8 cellular contexts compared by ENCODE assay signal in the genomic region with DNA sequence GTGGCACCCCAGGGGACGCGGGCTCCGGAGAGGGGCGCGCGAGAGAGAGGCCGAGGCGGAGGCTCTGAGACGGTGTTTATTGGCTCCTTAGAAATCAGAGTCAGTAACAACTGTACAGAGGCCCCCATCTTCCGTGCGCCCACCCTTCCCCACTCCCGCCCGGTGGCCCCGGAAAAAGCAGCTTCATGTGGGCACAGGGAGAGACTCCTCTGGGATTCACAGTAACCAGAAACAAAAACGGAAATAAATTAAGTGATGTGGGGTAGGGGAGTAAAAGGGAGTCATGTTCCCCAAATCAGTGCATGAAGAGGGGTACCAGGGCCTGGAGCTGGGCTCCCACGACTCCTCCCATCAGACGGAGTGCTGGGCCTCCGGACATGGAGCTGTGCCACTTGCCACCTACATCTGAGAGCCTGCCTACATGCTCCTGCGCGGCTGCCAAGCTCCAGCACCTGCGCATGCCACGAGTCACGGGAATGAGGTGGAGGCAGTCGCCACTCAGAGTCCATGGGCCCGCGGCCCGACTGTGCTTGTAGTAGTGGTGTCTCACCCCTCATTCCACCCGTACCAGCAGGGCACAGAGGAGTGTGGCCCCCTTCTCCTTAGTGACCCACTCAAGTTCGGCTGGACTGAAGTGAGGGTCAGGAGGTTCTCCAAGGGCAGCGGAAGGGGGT. TPM values are rescaled to one million over a fixed set of nuclear protein-coding genes. Genes with fewer than 3 reads are reported as not detected.
DNase-seq lines count a peak whose midpoint lies in the region; ATAC-seq and TF ChIP-seq lines count a peak whose summit lies in the region.

No MANE protein-coding gene starts in this region.

- WGBS in adrenal gland, 4 donors = 12 to 37% (median 25%) methylated on average over 17 to 30 of the region's 30 CpGs

- ATAC-seq in activated CD8-positive, alpha-beta memory T cell treated with anti-CD3 and anti-CD28 coated beads, Interleukin-2, amount 10 ng/mL, durations not matched to agents 7 days and 5 days = no peak
- ATAC-seq in thoracic aorta (ENCODE audit: insufficient number of reproducible peaks, low FRiP score, low read depth) = no peak
- no peak for ATAC-seq in GM21381 (IDR thresholded peaks at IDR 0.05; ENCODE audit: unreplicated experiment)
- ATAC-seq in HG03045 (IDR thresholded peaks at IDR 0.05; ENCODE audit: unreplicated experiment) = no peak
- ATAC-seq in GM21723 (IDR thresholded peaks at IDR 0.05; ENCODE audit: unreplicated experiment) = no peak

- no peak for DNase-seq in activated CD8-positive, alpha-beta memory T cell treated with anti-CD3 and anti-CD28 coated beads, Interleukin-2, amount 10 ng/mL, durations not matched to agents 7 days and 5 days
- no peak for DNase-seq in activated CD8-positive, alpha-beta memory T cell treated with anti-CD3 and anti-CD28 coated beads, Interleukin-2, amount 50 U/mL, for 4 hours
- DNase-seq in adrenal gland = peak in 2 of 7 donors; percentile 58 to 76
- DNase-seq in kidney epithelial cell (ENCODE audit: low read depth) = no peak
- DNase-seq in thoracic aorta (ENCODE audit: low spot score) = no peak

- H3K4me1 Mint-ChIP-seq in activated CD8-positive, alpha-beta memory T cell treated with anti-CD3 and anti-CD28 coated beads, Interleukin-2, amount 10 ng/mL, durations not matched to agents 7 days and 5 days = peaks cover 45% of the 10 kb centered on the region

- intact Hi-C loops in adrenal gland (cut with DNase I) = no loop called here

- H3K27ac ChIP-seq in adrenal gland = peak overlapping the region; percentile 43 to 100 (median 93)
- peak overlapping the region; percentile 90 to 98 for H3K27ac ChIP-seq in thoracic aorta

- H3K27ac Mint-ChIP-seq in activated CD8-positive, alpha-beta memory T cell treated with anti-CD3 and anti-CD28 coated beads, Interleukin-2, amount 10 ng/mL, durations not matched to agents 7 days and 5 days = peak overlapping the region; percentile 87

- peaks cover 29% of the 10 kb centered on the region for H3K36me3 Mint-ChIP-seq in activated CD8-positive, alpha-beta memory T cell treated with anti-CD3 and anti-CD28 coated beads, Interleukin-2, amount 10 ng/mL, durations not matched to agents 7 days and 5 days

- no peaks in the 10 kb centered on the region for H3K9me3 Mint-ChIP-seq in activated CD8-positive, alpha-beta memory T cell treated with anti-CD3 and anti-CD28 coated beads, Interleukin-2, amount 10 ng/mL, durations not matched to agents 7 days and 5 days (ENCODE audit: low read depth)

- H3K27me3 Mint-ChIP-seq in activated CD8-positive, alpha-beta memory T cell treated with anti-CD3 and anti-CD28 coated beads, Interleukin-2, amount 10 ng/mL, durations not matched to agents 7 days and 5 days = no peaks in the 10 kb centered on the region

- peak overlapping the region in 3 of 4 donors; percentile 43 to 99 (median 77) for H3K4me3 ChIP-seq in adrenal gland
- peak overlapping the region; percentile 69 for H3K4me3 ChIP-seq in kidney epithelial cell (ENCODE audit: low read depth, low read length)
- H3K4me3 ChIP-seq in thoracic aorta = peak overlapping the region; percentile 99

- no peaks in the 10 kb centered on the region for H3K9me3 ChIP-seq in adrenal gland (replicated peaks in 1 of 3)
- H3K9me3 ChIP-seq in thoracic aorta = no peaks in the 10 kb centered on the region

- H3K36me3 ChIP-seq in adrenal gland (replicated peaks in 1 of 2) (peaks cover 0 to 64% of the 10 kb centered on the region in 2 donors), kidney epithelial cell (ENCODE audit: control insufficient read depth, insufficient read depth, low read length) (peaks cover 6% of the 10 kb centered on the region), thoracic aorta (peaks cover 61% of the 10 kb centered on the region)

- TF ChIP-seq CTCF in adrenal gland (IDR thresholded peaks at IDR 0.05) (no peak), kidney epithelial cell (IDR thresholded peaks at IDR 0.05; ENCODE audit: insufficient read depth, low read length, poor library complexity, severe bottlenecking) (no peak), thoracic aorta (IDR thresholded peaks at IDR 0.05) (no peak)

- TF ChIP-seq POLR2A in adrenal gland (IDR thresholded peaks at IDR 0.05) = no peak

- H3K27me3 ChIP-seq in adrenal gland (no peaks in the 10 kb centered on the region), kidney epithelial cell (ENCODE audit: control insufficient read depth, insufficient read depth, low read length) (no peaks in the 10 kb centered on the region), thoracic aorta (replicated peaks; ENCODE audit: insufficient read depth) (no peaks in the 10 kb centered on the region)

- CTCF ChIA-PET in activated CD8-positive, alpha-beta memory T cell treated with anti-CD3 and anti-CD28 coated beads, Interleukin-2, amount 10 ng/mL, durations not matched to agents 7 days and 5 days (lab: Charles Lee) = interaction anchor here (1.1 to 3.4 kb wide), 8 partner anchors 9 to 34 kb away, joined by 3 to 14 read pairs (median 4); partner anchors contain the start of genes ACAP1 and NEURL4

- H3K4me1 ChIP-seq in adrenal gland (replicated peaks in 1 of 2) = peaks cover 22 to 46% of the 10 kb centered on the region in 2 donors
- H3K4me1 ChIP-seq in thoracic aorta (ENCODE audit: control insufficient read depth in 1 of 2, low read depth in 2 of 2) = peaks cover 20 to 34% of the 10 kb centered on the region in 2 donors

- H3K4me3 Mint-ChIP-seq in activated CD8-positive, alpha-beta memory T cell treated with anti-CD3 and anti-CD28 coated beads, Interleukin-2, amount 10 ng/mL, durations not matched to agents 7 days and 5 days = peak overlapping the region; percentile 80

RNA-seq across cellular contexts. Expression of gene GPS2, which starts 0.5 kb away (rescaled TPM):
- 10 to 100 TPM; 83.7 to 85.1 TPM for total RNA-seq in activated CD8-positive, alpha-beta memory T cell treated with anti-CD3 and anti-CD28 coated beads, Interleukin-2, amount 10 ng/mL, durations not matched to agents 7 days and 5 days
- 100 to 1,000 TPM in 4 of 8 donors, 10 to 100 TPM in 4; 69.1 to 124 (median 101) TPM for total RNA-seq in adrenal gland
- polyA plus RNA-seq in adrenal gland = 100 to 1,000 TPM; 167 to 196 (median 191) TPM
- total RNA-seq in kidney epithelial cell = 73.5 and 76.0 TPM in 2 replicates
- 10 to 100 TPM; 66.5 to 100.0 TPM for total RNA-seq in thoracic aorta

RNA-seq across cellular contexts. Expression of gene EIF5A, which starts 8.3 kb away (rescaled TPM):
- total RNA-seq in activated CD8-positive, alpha-beta memory T cell treated with anti-CD3 and anti-CD28 coated beads, Interleukin-2, amount 10 ng/mL, durations not matched to agents 7 days and 5 days = 100 to 1,000 TPM; 575 to 853 TPM
- total RNA-seq in adrenal gland (100 to 1,000 TPM; 110 to 666 (median 239) TPM), kidney epithelial cell (460 and 490 TPM in 2 replicates), thoracic aorta (100 to 1,000 TPM; 118 to 130 TPM)
- polyA plus RNA-seq in adrenal gland = 100 to 1,000 TPM; 469 to 594 (median 589) TPM

RNA-seq across cellular contexts. Expression of gene NEURL4, which starts 13.4 kb away (rescaled TPM):
- total RNA-seq in activated CD8-positive, alpha-beta memory T cell treated with anti-CD3 and anti-CD28 coated beads, Interleukin-2, amount 10 ng/mL, durations not matched to agents 7 days and 5 days = 10 to 100 TPM; 43.7 to 44.8 TPM
- total RNA-seq in adrenal gland (10 to 100 TPM; 10.4 to 46.9 (median 25.9) TPM), kidney epithelial cell (16.3 and 29.9 TPM in 2 replicates), thoracic aorta (10 to 100 TPM; 24.4 to 45.3 TPM)
- polyA plus RNA-seq in adrenal gland = 100 to 1,000 TPM in 1 of 3 donors, 10 to 100 TPM in 1, 1 to 10 TPM in 1; 8.7 to 111 (median 45.5) TPM

RNA-seq across cellular contexts. Expression of gene ACAP1, which starts 20.6 kb away (rescaled TPM):
- total RNA-seq in activated CD8-positive, alpha-beta memory T cell treated with anti-CD3 and anti-CD28 coated beads, Interleukin-2, amount 10 ng/mL, durations not matched to agents 7 days and 5 days = 100 to 1,000 TPM; 594 to 712 TPM
- total RNA-seq in adrenal gland = 10 to 100 TPM in 4 of 8 donors, 1 to 10 TPM in 4; 2.9 to 54.7 (median 10.8) TPM
- polyA plus RNA-seq in adrenal gland = 10 to 100 TPM in 2 of 3 donors, 1 to 10 TPM in 1; 2.1 to 54.1 (median 21.9) TPM
- 0.14 and 3.6 TPM in 2 replicates for total RNA-seq in kidney epithelial cell
- total RNA-seq in thoracic aorta = 1 to 10 TPM; 6.8 to 9.9 TPM

RNA-seq across cellular contexts. Expression of gene YBX2, which starts 21.3 kb away (rescaled TPM):
- 1 to 10 TPM in 1 of 2 experiments, under 1 TPM in 1; 0.35 to 1.4 TPM for total RNA-seq in activated CD8-positive, alpha-beta memory T cell treated with anti-CD3 and anti-CD28 coated beads, Interleukin-2, amount 10 ng/mL, durations not matched to agents 7 days and 5 days
- under 1 TPM in 3 of 8 donors, not detected in 5; 0.07 to 0.28 (median 0.11) TPM for total RNA-seq in adrenal gland
- 1 to 10 TPM in 1 of 3 donors, under 1 TPM in 1, not detected in 1; 0.88 to 1.4 TPM for polyA plus RNA-seq in adrenal gland
- total RNA-seq in kidney epithelial cell = 0.08 and 0.48 TPM in 2 replicates
- not detected for total RNA-seq in thoracic aorta
